23 cellular contexts compared by ENCODE assay signal in genomic region chr6:139438775-139439174, GRCh38.
"Had no signal": no experiment of that assay in that cellular context is flagged by ENCODE, and none has a peak within 500 bp of the region (broad histone marks: within the 10 kb centered on the region; RNA-seq: fewer than 3 reads in every experiment).

No MANE protein-coding gene starts in this region.

- H3K27me3 ChIP-seq: SJSA1 had no signal

- FAIRE-seq: HTR-8/SVneo, RCC 7860 had no signal

- H3K36me3 ChIP-seq: SJSA1 had no signal

- H3K27ac ChIP-seq: HL-60, KMS-11, SJSA1, SK-N-MC had no signal

- H3K4me3 Mint-ChIP-seq: IgD-negative memory B cell had no signal

- H3K4me2 ChIP-seq: KMS-11 had no signal

- DNase-seq: MM.1S, NCI-H1092 treated with DMSO at 0.1 percent for 48 hours, NCI-H1436, NCI-H187, NCI-H2029, NCI-H2081 treated with DMSO at 0.1 percent for 48 hours, NCI-H2171, NCI-H446, NCI-H510A, NCI-H524 treated with DMSO at 0.1 percent for 48 hours, NCI-H69, NCI-H774, Right ventricle myocardium superior, RPMI8226, SIG-M5 had no signal

- H3K9me3 ChIP-seq: SJSA1 had no signal

- H3K4me1 Mint-ChIP-seq: IgD-negative memory B cell had no signal

- H3K4me3 ChIP-seq: K562, SJSA1, SK-N-MC had no signal

- H3K27me3 Mint-ChIP-seq: IgD-negative memory B cell had no signal

- H3K9ac ChIP-seq: KMS-11 had no signal

- H3K27ac Mint-ChIP-seq: IgD-negative memory B cell had no signal

- H3K9me3 Mint-ChIP-seq: IgD-negative memory B cell had no signal
